In genomic region chr22:41234815-41235687, GRCh38 we compare ENCODE assay signal across 14 cellular contexts. TPM values are rescaled to one million over a fixed set of nuclear protein-coding genes. Genes with fewer than 3 reads are reported as not detected.
DNase-seq lines count a peak whose midpoint lies in the region; ATAC-seq and TF ChIP-seq lines count a peak whose summit lies in the region.
"Had no signal": no experiment of that assay in that cellular context is flagged by ENCODE, and none has a peak within 500 bp of the region (broad histone marks: within the 10 kb centered on the region; RNA-seq: fewer than 3 reads in every experiment).

No MANE protein-coding gene starts in this region.

- H3K27me3 ChIP-seq in right lobe of liver = no peaks in the 10 kb centered on the region
- H3K27me3 ChIP-seq: BE2C had no signal

- WGBS in right lobe of liver (ENCODE audit: insufficient coverage, low coverage, low lambda C conversion rate, missing lambda C conversion rate) = 53% methylated on average over 9 of the region's 19 CpGs

- ATAC-seq in right lobe of liver = peak; percentile 2 to 53 (median 35)
- ATAC-seq in HG03565 (IDR thresholded peaks at IDR 0.05; ENCODE audit: unreplicated experiment) = no peak

- peaks cover 0 to 39% (median 17%) of the 10 kb centered on the region in 4 donors for H3K4me1 ChIP-seq in right lobe of liver
- H3K4me1 ChIP-seq: BE2C had no signal

- no peaks in the 10 kb centered on the region for H3K9me3 ChIP-seq in right lobe of liver
- H3K9me3 ChIP-seq: BE2C had no signal

- H3K27ac ChIP-seq in cingulate gyrus (ENCODE audit: low read depth, low read length) (peak overlapping the region; percentile 10), right lobe of liver (no peak overlapping the region)

- TF ChIP-seq CTCF in right lobe of liver (IDR thresholded peaks at IDR 0.05) = no peak

- peak; percentile 9 for DNase-seq in LoVo (ENCODE audit: low spot score)
- DNase-seq in NCI-H2227 treated with DMSO at 0.1 percent for 48 hours (lab: John Stamatoyannopoulos, UW) = peak; percentile 76
- peak; percentile 60 to 81 (median 77) for DNase-seq in right lobe of liver
- no peak for DNase-seq in NCI-H2081 treated with DMSO at 0.1 percent for 48 hours (lab: John Stamatoyannopoulos, UW)
- DNase-seq in COR-L47 (lab: John Stamatoyannopoulos, UW) = no peak
- DNase-seq in stimulated activated CD4-positive, alpha-beta T cell treated with anti-CD3 and anti-CD28 coated beads, Interleukin-4, amount 100 ng/mL, for 4 hours = no peak
- DNase-seq: BE2C, Karpas-422, NCI-H1417, NCI-H2029 treated with DMSO at 0.1 percent for 48 hours, NCI-H345, SHP77 had no signal

- H3K4me3 ChIP-seq in right lobe of liver = no peak overlapping the region

- H3K36me3 ChIP-seq in right lobe of liver = no peaks in the 10 kb centered on the region
- H3K36me3 ChIP-seq: BE2C had no signal

- TF ChIP-seq POLR2A in right lobe of liver (IDR thresholded peaks at IDR 0.05) = no peak

- intact Hi-C loops in right lobe of liver (cut with DNase I) = loop anchor here in 1 of 2 donors (10.0 kb wide), 1 partner anchor 50 kb away; no protein-coding TSS in a partner anchor

RNA-seq across cellular contexts. Expression of gene CHADL, which starts 5.7 kb away (rescaled TPM):
- 1 to 10 TPM in 3 of 6 experiments, under 1 TPM in 3; 0.75 to 1.5 (median 1.1) TPM for total RNA-seq in right lobe of liver

RNA-seq across cellular contexts. Expression of gene L3MBTL2, which starts 29.9 kb away (rescaled TPM):
- 10 to 100 TPM in 4 of 6 experiments, 1 to 10 TPM in 2; 6.6 to 11.7 (median 10.4) TPM for total RNA-seq in right lobe of liver

RNA-seq across cellular contexts. Expression of gene RANGAP1, which starts 50.9 kb away (rescaled TPM):
- total RNA-seq in right lobe of liver = 10 to 100 TPM; 27.4 to 56.3 (median 37.6) TPM

Comparison
In these comparisons a context has a peak if more than half of its experiments do, and no peak if none do; other contexts are left out.
1. DNase-seq: peak in LoVo (single experiment), NCI-H2227 treated with DMSO at 0.1 percent for 48 hours (single experiment) and right lobe of liver (3 of 3); none in NCI-H2081 treated with DMSO at 0.1 percent for 48 hours (single experiment), COR-L47 (single experiment) and stimulated activated CD4-positive, alpha-beta T cell treated with anti-CD3 and anti-CD28 coated beads, Interleukin-4, amount 100 ng/mL, for 4 hours (0 of 2).